ENCODE assay signal across 8 cellular contexts in the genomic region with DNA sequence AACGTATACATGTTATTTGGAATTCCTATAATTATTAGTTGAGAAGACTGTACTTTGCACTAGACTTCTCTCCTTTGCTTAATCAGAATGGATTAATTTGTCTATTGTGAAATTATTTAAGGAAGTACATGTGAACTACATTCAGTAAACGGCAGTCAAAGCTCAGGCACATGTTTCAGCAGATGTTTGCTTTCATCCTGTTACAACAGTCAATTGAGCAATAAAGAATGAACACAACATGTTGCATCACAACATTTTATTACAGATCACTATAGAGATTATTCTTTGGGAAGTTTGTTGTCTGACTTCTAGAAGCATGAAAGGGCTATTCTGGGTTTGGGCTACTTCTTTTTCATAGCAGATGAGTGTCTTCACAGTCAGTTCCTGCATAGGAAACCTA. TPM values are rescaled to one million over a fixed set of nuclear protein-coding genes. Genes with fewer than 3 reads are reported as not detected.
DNase-seq lines count a peak whose midpoint lies in the region; ATAC-seq and TF ChIP-seq lines count a peak whose summit lies in the region.

No MANE protein-coding gene starts in this region.

- in situ Hi-C loops in astrocyte of the spinal cord (cut with HindIII; ENCODE audit: low sequenced_read_pairs): no loop called here

- H3K36me3 ChIP-seq in mesenchymal stem cell (ENCODE audit: control insufficient read depth in 1 of 2, insufficient read depth in 2 of 2, low read depth in 1 of 2, low read length in 2 of 2): peaks cover 0 to 3% of the 10 kb centered on the region in 2 experiments

- peak overlapping the region; percentile 71 for H3K9ac ChIP-seq in mesenchymal stem cell (ENCODE audit: low read length)

- peak; percentile 81 for DNase-seq in CD1c-positive myeloid dendritic cell (ENCODE audit: extremely low spot score)
- DNase-seq in LoVo (ENCODE audit: low spot score): peak; percentile 40
- peak; percentile 2 for DNase-seq in astrocyte of the spinal cord (ENCODE audit: low read depth, low spot score)
- peak; percentile 93 for DNase-seq in mesenchymal stem cell
- no peak for DNase-seq in posterior vena cava (ENCODE audit: low spot score)
- no peak for DNase-seq in central memory CD4-positive, alpha-beta T cell

- no peak overlapping the region for H4K8ac ChIP-seq in mesenchymal stem cell (ENCODE audit: low read length)

- no peak overlapping the region for H2AFZ ChIP-seq in mesenchymal stem cell (ENCODE audit: low read depth, low read length)

- no CpG with 5 or more reads among the region's 2 CpGs for WGBS in mesenchymal stem cell

- ATAC-seq in GM21447 (IDR thresholded peaks at IDR 0.05; ENCODE audit: unreplicated experiment): no peak
- ATAC-seq in HG02642 (IDR thresholded peaks at IDR 0.05; ENCODE audit: poor library complexity, unreplicated experiment): no peak

- H3K4ac ChIP-seq in mesenchymal stem cell (ENCODE audit: low read depth in 1 of 2, low read length in 2 of 2): no peak overlapping the region

- no peak overlapping the region for H2BK12ac ChIP-seq in mesenchymal stem cell (ENCODE audit: low read length in 2 of 2)

- no peak for TF ChIP-seq CTCF in astrocyte of the spinal cord (IDR thresholded peaks at IDR 0.05; ENCODE audit: low read depth, low read length)

- H3K27me3 ChIP-seq in mesenchymal stem cell (ENCODE audit: control insufficient read depth in 1 of 2, insufficient read depth in 1 of 2, low read length in 2 of 2): no peaks in the 10 kb centered on the region

- no peak overlapping the region for H2BK15ac ChIP-seq in mesenchymal stem cell (ENCODE audit: low read depth, poor library complexity, severe bottlenecking)

- peaks cover 16% of the 10 kb centered on the region for H3K79me1 ChIP-seq in mesenchymal stem cell (replicated peaks; ENCODE audit: low read length, poor library complexity, severe bottlenecking)

- H3K4me1 ChIP-seq in mesenchymal stem cell (ENCODE audit: control insufficient read depth, insufficient read depth, low read depth, low read length): no peaks in the 10 kb centered on the region

- intact Hi-C loops in posterior vena cava (cut with DNase I): no loop called here

- no peak overlapping the region for H3K4me2 ChIP-seq in mesenchymal stem cell (ENCODE audit: low read length, poor library complexity, severe bottlenecking)

- H3K14ac ChIP-seq in mesenchymal stem cell (ENCODE audit: low read length in 2 of 2): no peak overlapping the region

- H3K27ac ChIP-seq in mesenchymal stem cell (ENCODE audit: low read length, poor library complexity, severe bottlenecking): no peak overlapping the region

- H3K4me3 ChIP-seq in astrocyte of the spinal cord (ENCODE audit: low read depth, low read length) (no peak overlapping the region), mesenchymal stem cell (ENCODE audit: insufficient read depth in 1 of 2, low read depth in 1 of 2, low read length in 2 of 2) (no peak overlapping the region)

- no peak overlapping the region for H2BK5ac ChIP-seq in mesenchymal stem cell (ENCODE audit: low read depth, low read length, poor library complexity, severe bottlenecking)

- no peak overlapping the region for H3K23ac ChIP-seq in mesenchymal stem cell (ENCODE audit: low read length in 2 of 2)

- no peak overlapping the region for H4K91ac ChIP-seq in mesenchymal stem cell (ENCODE audit: low read length)

- no peak overlapping the region for H3K18ac ChIP-seq in mesenchymal stem cell (ENCODE audit: low read depth in 1 of 2, low read length in 2 of 2)

- no peak overlapping the region for H2BK120ac ChIP-seq in mesenchymal stem cell (ENCODE audit: low read depth, low read length)

- no peak overlapping the region for H2AK5ac ChIP-seq in mesenchymal stem cell (ENCODE audit: low read length, severe bottlenecking)

- H3K9me3 ChIP-seq in mesenchymal stem cell (ENCODE audit: control insufficient read depth, low read length): no peaks in the 10 kb centered on the region

RNA-seq across cellular contexts. Expression of gene RAB27A, which starts 39.2 kb away (rescaled TPM):
- 22.8 TPM for polyA plus RNA-seq in mesenchymal stem cell (2013, experiment 1 of 2)
- 24.9 TPM for polyA plus RNA-seq in mesenchymal stem cell (2013, experiment 2 of 2)
- 10 to 100 TPM; 40.6 to 59.3 TPM for total RNA-seq in posterior vena cava

RNA-seq across cellular contexts. Expression of gene RSL24D1, which starts 53.7 kb away (rescaled TPM):
- polyA plus RNA-seq in mesenchymal stem cell (2013, experiment 1 of 2): 65.7 TPM
- polyA plus RNA-seq in mesenchymal stem cell (2013, experiment 2 of 2): 67.0 TPM
- total RNA-seq in posterior vena cava: 10 to 100 TPM; 68.9 to 69.9 TPM

Comparison
In these comparisons a context has a peak if more than half of its experiments do, and no peak if none do; other contexts are left out.
1. DNase-seq: peak in CD1c-positive myeloid dendritic cell (single experiment), LoVo (single experiment), astrocyte of the spinal cord (single experiment) and mesenchymal stem cell (single experiment); none in posterior vena cava (single experiment) and central memory CD4-positive, alpha-beta T cell (single experiment).